In genomic region chr12:25130741-25131188, GRCh38 we compare ENCODE assay signal across 8 cellular contexts.
DNase-seq lines count a peak whose midpoint lies in the region; ATAC-seq and TF ChIP-seq lines count a peak whose summit lies in the region.

No MANE protein-coding gene starts in this region.

- no peaks in the 10 kb centered on the region for H3K27me3 Mint-ChIP-seq in activated B cell treated with CpG ODN at 0.5 μM for 24 hours

- H3K4me1 ChIP-seq in upper lobe of right lung, result no peaks in the 10 kb centered on the region

- H3K9me3 Mint-ChIP-seq in activated B cell treated with CpG ODN at 0.5 μM for 24 hours, result no peaks in the 10 kb centered on the region

- CTCF ChIA-PET in activated B cell treated with CpG ODN at 0.5 μM for 24 hours (lab: Charles Lee), result interaction anchor here (0.7 to 8.2 kb wide), 9 partner anchors 12 to 1601 kb away, joined by 3 to 117 read pairs (median 4); no protein-coding TSS in a partner anchor

- POLR2A ChIA-PET in activated B cell treated with CpG ODN at 0.5 μM for 24 hours (lab: Charles Lee), result no interaction called here

- peak; percentile 14 for DNase-seq in NCI-H1436 (lab: John Stamatoyannopoulos, UW)
- DNase-seq in activated B cell treated with CpG ODN at 0.5 μM for 24 hours, result no peak
- DNase-seq in iPS-NIHi7 (ENCODE audit: extremely low spot score), result peak; percentile 12
- DNase-seq in upper lobe of right lung, result no peak
- no peak for DNase-seq in hypothalamus (lab: John Stamatoyannopoulos, UW)
- no peak for DNase-seq in posterior cingulate gyrus

- no peak overlapping the region for H3K4me3 ChIP-seq in upper lobe of right lung

- TF ChIP-seq CTCF in GM12873 (IDR thresholded peaks at IDR 0.05; ENCODE audit: insufficient read depth, low read depth, low read length, missing control alignments) (peak; percentile 37), activated B cell treated with CpG ODN at 0.5 μM for 24 hours (IDR thresholded peaks at IDR 0.05) (no peak), upper lobe of right lung (IDR thresholded peaks at IDR 0.05) (peak; percentile 79)

- no peaks in the 10 kb centered on the region for H3K9me3 ChIP-seq in upper lobe of right lung

- H3K36me3 ChIP-seq in upper lobe of right lung, result no peaks in the 10 kb centered on the region

- H3K4me3 Mint-ChIP-seq in activated B cell treated with CpG ODN at 0.5 μM for 24 hours, result no peak overlapping the region

- H3K27me3 ChIP-seq in upper lobe of right lung, result no peaks in the 10 kb centered on the region

- intact Hi-C loops in activated B cell treated with CpG ODN at 0.5 μM for 24 hours (cut with micrococcal nuclease), result loop anchor here (1.0 to 5.0 kb wide), 9 partner anchors 24 to 1923 kb away; a partner anchor contains a TSS
- intact Hi-C loops in upper lobe of right lung (cut with DNase I), result no loop called here
- intact Hi-C loops in posterior cingulate gyrus (cut with DNase I), result loop anchor here (1.0 to 5.0 kb wide), 2 partner anchors 139 to 278 kb away; no protein-coding TSS in a partner anchor

- H3K27ac ChIP-seq in upper lobe of right lung, result no peak overlapping the region

- ATAC-seq in activated B cell treated with CpG ODN at 0.5 μM for 24 hours (ENCODE audit: low read depth) (peak; percentile 54), upper lobe of right lung (peak; percentile 52), HG02938 (IDR thresholded peaks at IDR 0.05; ENCODE audit: unreplicated experiment) (no peak)

- H3K27ac Mint-ChIP-seq in activated B cell treated with CpG ODN at 0.5 μM for 24 hours, result no peak overlapping the region

- no peaks in the 10 kb centered on the region for H3K36me3 Mint-ChIP-seq in activated B cell treated with CpG ODN at 0.5 μM for 24 hours (ENCODE audit: low read depth)

- peaks cover 7% of the 10 kb centered on the region for H3K4me1 Mint-ChIP-seq in activated B cell treated with CpG ODN at 0.5 μM for 24 hours

Comparison
In these comparisons a context has a peak if more than half of its experiments do, and no peak if none do; other contexts are left out.
1. DNase-seq: peak in NCI-H1436 (single experiment) and iPS-NIHi7 (single experiment); none in activated B cell treated with CpG ODN at 0.5 μM for 24 hours (single experiment), upper lobe of right lung (single experiment), hypothalamus (0 of 51) and posterior cingulate gyrus (0 of 10).